In the genomic region with DNA sequence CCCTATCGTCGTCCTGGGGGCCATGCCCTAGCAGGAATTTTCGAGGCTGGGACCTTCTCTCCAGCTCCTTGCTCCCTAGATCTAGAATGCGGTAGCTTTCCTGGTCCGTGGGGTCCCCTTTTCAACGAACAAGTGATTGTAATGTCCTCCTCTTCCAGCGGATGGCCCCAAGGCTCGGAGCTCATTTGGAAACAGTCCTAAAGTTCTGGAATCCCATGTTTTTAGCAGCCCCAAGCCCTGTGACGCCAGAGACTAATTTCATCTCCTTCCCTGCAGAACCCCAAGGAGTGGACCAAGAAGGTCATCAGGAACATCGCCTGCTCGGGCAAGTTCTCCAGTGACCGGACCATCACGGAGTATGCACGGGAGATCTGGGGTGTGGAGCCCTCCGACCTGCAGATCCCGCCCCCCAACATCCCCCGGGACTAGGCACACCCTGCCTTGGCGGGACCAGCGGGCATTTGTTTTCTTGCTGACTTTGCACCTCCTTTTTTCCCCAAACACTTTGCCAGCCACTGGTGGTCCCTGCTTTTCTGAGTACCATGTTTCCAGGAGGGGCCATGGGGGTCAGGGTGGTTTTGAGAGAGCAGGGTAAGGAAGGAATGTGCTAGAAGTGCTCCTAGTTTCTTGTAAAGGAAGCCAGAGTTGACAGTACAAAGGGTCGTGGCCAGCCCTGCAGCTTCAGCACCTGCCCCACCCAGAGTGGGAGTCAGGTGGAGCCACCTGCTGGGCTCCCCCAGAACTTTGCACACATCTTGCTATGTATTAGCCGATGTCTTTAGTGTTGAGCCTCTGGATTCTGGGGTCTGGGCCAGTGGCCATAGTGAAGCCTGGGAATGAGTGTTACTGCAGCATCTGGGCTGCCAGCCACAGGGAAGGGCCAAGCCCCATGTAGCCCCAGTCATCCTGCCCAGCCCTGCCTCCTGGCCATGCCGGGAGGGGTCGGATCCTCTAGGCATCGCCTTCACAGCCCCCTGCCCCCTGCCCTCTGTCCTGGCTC, we compare ENCODE assay signal across 8 cellular contexts. TPM values are rescaled to one million over a fixed set of nuclear protein-coding genes. Genes with fewer than 3 reads are reported as not detected.
DNase-seq lines count a peak whose midpoint lies in the region; ATAC-seq and TF ChIP-seq lines count a peak whose summit lies in the region.

No MANE protein-coding gene starts in this region.

- no peak overlapping the region for H3K27ac Mint-ChIP-seq in activated T-cell treated with anti-CD3 and anti-CD28 coated beads, Interleukin-2, amount 50 U/mL, for 72 hours

- CTCF ChIA-PET in BJ (lab: Yijun Ruan, JAX): interaction anchor here (0.6 to 4.7 kb wide), 9 partner anchors 9 to 247 kb away, joined by 3 to 71 read pairs (median 4); partner anchors contain the start of gene PYGB

- no peaks in the 10 kb centered on the region for H3K9me3 ChIP-seq in left ventricle myocardium inferior (replicated peaks)

- peak; percentile 37 for ATAC-seq in GM18868 (IDR thresholded peaks at IDR 0.05; ENCODE audit: unreplicated experiment)
- peak; percentile 37 for ATAC-seq in HG03432 (IDR thresholded peaks at IDR 0.05; ENCODE audit: unreplicated experiment)
- peak; percentile 35 to 46 for ATAC-seq in activated T-cell treated with anti-CD3 and anti-CD28 coated beads, Interleukin-2, amount 50 U/mL, for 72 hours (replicated peaks in 1 of 2)
- ATAC-seq in GM21717 (IDR thresholded peaks at IDR 0.05; ENCODE audit: unreplicated experiment): no peak
- ATAC-seq in HG03457 (IDR thresholded peaks at IDR 0.05; ENCODE audit: unreplicated experiment): no peak

- POLR2A ChIA-PET in BJ (lab: Charles Lee): no interaction called here

- H3K27me3 Mint-ChIP-seq in activated T-cell treated with anti-CD3 and anti-CD28 coated beads, Interleukin-2, amount 50 U/mL, for 72 hours (ENCODE audit: low read depth): no peaks in the 10 kb centered on the region

- no peaks in the 10 kb centered on the region for H3K4me1 Mint-ChIP-seq in activated T-cell treated with anti-CD3 and anti-CD28 coated beads, Interleukin-2, amount 50 U/mL, for 72 hours (ENCODE audit: low read depth)

- peak overlapping the region; percentile 82 for H3K27ac ChIP-seq in left ventricle myocardium inferior (replicated peaks)

- TF ChIP-seq CTCF in BJ (IDR thresholded peaks at IDR 0.05; ENCODE audit: insufficient read depth, low read depth, low read length): peak; percentile 46
- TF ChIP-seq CTCF in left ventricle myocardium inferior (IDR thresholded peaks at IDR 0.05; ENCODE audit: borderline replicate concordance): peak; percentile 52

- DNase-seq in BJ (ENCODE audit: low read depth): no peak
- DNase-seq in activated T-cell treated with anti-CD3 and anti-CD28 coated beads, Interleukin-2, amount 50 U/mL, for 72 hours: peak; percentile 34 to 35
- DNase-seq in left ventricle myocardium inferior: no peak
- peak; percentile 12 for DNase-seq in stimulated activated CD4-positive, alpha-beta T cell treated with anti-CD3 and anti-CD28 coated beads, Interleukin-4, amount 100 ng/mL, for 24 hours

- H3K36me3 ChIP-seq in BJ (ENCODE audit: control insufficient read depth, insufficient read depth, low read length) (peaks cover 12% of the 10 kb centered on the region), left ventricle myocardium inferior (peaks cover 45% of the 10 kb centered on the region)

- peaks cover 75% of the 10 kb centered on the region for H3K4me1 ChIP-seq in left ventricle myocardium inferior

- no peak overlapping the region for H3K4me3 ChIP-seq in BJ (ENCODE audit: low read depth, low read length)
- H3K4me3 ChIP-seq in left ventricle myocardium inferior: no peak overlapping the region

- no peaks in the 10 kb centered on the region for H3K27me3 ChIP-seq in BJ (ENCODE audit: control insufficient read depth, insufficient read depth, low read length)
- no peaks in the 10 kb centered on the region for H3K27me3 ChIP-seq in left ventricle myocardium inferior (ENCODE audit: low read depth)

- no peak overlapping the region for H3K4me3 Mint-ChIP-seq in activated T-cell treated with anti-CD3 and anti-CD28 coated beads, Interleukin-2, amount 50 U/mL, for 72 hours

- H3K36me3 Mint-ChIP-seq in activated T-cell treated with anti-CD3 and anti-CD28 coated beads, Interleukin-2, amount 50 U/mL, for 72 hours (ENCODE audit: insufficient read depth in 2 of 2): no peaks in the 10 kb centered on the region

- intact Hi-C loops in left ventricle myocardium inferior (cut with micrococcal nuclease): no loop called here

- no peaks in the 10 kb centered on the region for H3K9me3 Mint-ChIP-seq in activated T-cell treated with anti-CD3 and anti-CD28 coated beads, Interleukin-2, amount 50 U/mL, for 72 hours

RNA-seq across cellular contexts. Expression of gene PYGB, which starts 48.5 kb away (rescaled TPM):
- polyA plus RNA-seq in BJ (2011; rRNA removed): 45.9 and 68.8 TPM in 2 replicates
- polyA minus RNA-seq in BJ (2011; rRNA and poly(A)+ RNA removed): 65.7 and 82.5 TPM in 2 replicates
- total RNA-seq in activated T-cell treated with anti-CD3 and anti-CD28 coated beads, Interleukin-2, amount 50 U/mL, for 72 hours: 10 to 100 TPM; 43.7 to 48.3 TPM
- 218 TPM for total RNA-seq in left ventricle myocardium inferior

Comparison
In these comparisons a context has a peak if more than half of its experiments do, and no peak if none do; other contexts are left out.
1. DNase-seq: peak in activated T-cell treated with anti-CD3 and anti-CD28 coated beads, Interleukin-2, amount 50 U/mL, for 72 hours (2 of 2) and stimulated activated CD4-positive, alpha-beta T cell treated with anti-CD3 and anti-CD28 coated beads, Interleukin-4, amount 100 ng/mL, for 24 hours (single experiment); none in BJ (single experiment) and left ventricle myocardium inferior (single experiment).
2. ATAC-seq: peak in GM18868 (single experiment), HG03432 (single experiment) and activated T-cell treated with anti-CD3 and anti-CD28 coated beads, Interleukin-2, amount 50 U/mL, for 72 hours (2 of 2); none in GM21717 (single experiment) and HG03457 (single experiment).